In genomic region chr14:104384776-104385071, GRCh38 we compare ENCODE assay signal across 13 cellular contexts.
"Had no signal": no experiment of that assay in that cellular context is flagged by ENCODE, and none has a peak within 500 bp of the region (broad histone marks: within the 10 kb centered on the region; RNA-seq: fewer than 3 reads in every experiment).

No MANE protein-coding gene starts in this region.

- ATAC-seq: activated T-helper 17 cell treated with anti-CD3 and anti-CD28 coated beads, Interleukin-2, amount 50 U/mL, for 72 hours; natural killer cell treated with Interleukin-12 subunit alpha and Interleukin-12 subunit beta and Interleukin-15 and Interleukin-18, amount 100 ng/mL, for 72 hours had no signal

- H3K27me3 ChIP-seq: ascending aorta, ovary, vagina had no signal

- H3K4me3 ChIP-seq: ascending aorta, colonic mucosa, ovary, skin epidermis, tibial artery, vagina had no signal

- H3K36me3 ChIP-seq: ascending aorta, colonic mucosa, ovary, tibial artery, vagina had no signal

- H3K4me3 Mint-ChIP-seq: activated T-helper 17 cell treated with anti-CD3 and anti-CD28 coated beads, Interleukin-2, amount 50 U/mL, for 72 hours; natural killer cell treated with Interleukin-12 subunit alpha and Interleukin-12 subunit beta and Interleukin-15 and Interleukin-18, amount 100 ng/mL, for 72 hours; T-helper 2 cell treated with Interferon-gamma antibody and Interleukin-4, amounts not matched to agents 5 μg/mL and 100 μg/mL, for 36 hours had no signal

- DNase-seq: activated CD4-positive, alpha-beta T cell treated with anti-CD3 and anti-CD28 coated beads, Interleukin-2, amount 50 U/mL, for 48 hours; activated CD8-positive, alpha-beta memory T cell treated with anti-CD3 and anti-CD28 coated beads, Interleukin-2, amount 50 U/mL, for 4 hours; colonic mucosa; foreskin melanocyte; SW 1271 had no signal

- H3K9me3 ChIP-seq: colonic mucosa, vagina had no signal

- H3K9me3 Mint-ChIP-seq: T-helper 2 cell treated with Interferon-gamma antibody and Interleukin-4, amounts not matched to agents 5 μg/mL and 100 μg/mL, for 36 hours had no signal

- H3K27me3 Mint-ChIP-seq: activated T-helper 17 cell treated with anti-CD3 and anti-CD28 coated beads, Interleukin-2, amount 50 U/mL, for 72 hours; natural killer cell treated with Interleukin-12 subunit alpha and Interleukin-12 subunit beta and Interleukin-15 and Interleukin-18, amount 100 ng/mL, for 72 hours had no signal

- H3K27ac ChIP-seq: ascending aorta, colonic mucosa, ovary, skin epidermis, tibial artery, vagina had no signal

- H3K27ac Mint-ChIP-seq: activated T-helper 17 cell treated with anti-CD3 and anti-CD28 coated beads, Interleukin-2, amount 50 U/mL, for 72 hours; natural killer cell treated with Interleukin-12 subunit alpha and Interleukin-12 subunit beta and Interleukin-15 and Interleukin-18, amount 100 ng/mL, for 72 hours; T-helper 2 cell treated with Interferon-gamma antibody and Interleukin-4, amounts not matched to agents 5 μg/mL and 100 μg/mL, for 36 hours had no signal

- H3K4me1 ChIP-seq: ascending aorta, colonic mucosa, tibial artery had no signal
